8 cellular contexts compared by ENCODE assay signal in the genomic region with DNA sequence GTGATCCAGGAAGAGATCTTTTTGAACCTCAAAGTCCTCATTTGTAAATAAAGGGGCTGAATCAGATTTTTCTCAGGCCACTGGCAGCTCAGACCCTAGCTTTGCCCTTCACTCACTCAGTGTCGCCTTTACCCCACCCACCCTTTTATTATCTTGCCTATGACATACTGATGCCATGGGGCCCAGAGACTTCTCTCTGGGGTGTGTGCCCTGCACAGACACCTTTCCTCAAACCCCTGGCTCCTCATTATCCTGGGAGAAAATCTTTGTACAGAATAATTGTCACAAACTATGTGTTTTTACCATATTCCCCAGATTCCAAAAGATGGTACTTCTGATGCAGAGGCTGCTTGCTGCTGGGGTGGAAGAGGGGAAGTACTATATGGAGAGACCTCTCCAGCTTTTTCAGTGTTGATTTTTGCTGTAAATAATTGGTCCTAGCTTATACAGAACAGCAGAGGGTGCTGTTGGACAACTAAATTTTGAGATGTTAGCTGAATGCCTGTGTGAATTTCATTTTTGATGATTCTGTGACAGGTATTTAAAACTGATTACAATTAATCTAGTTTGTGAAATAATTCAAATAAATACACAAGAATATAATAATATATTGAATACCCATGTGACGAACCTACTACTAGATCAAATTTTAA.
DNase-seq lines count a peak whose midpoint lies in the region; ATAC-seq and TF ChIP-seq lines count a peak whose summit lies in the region.

No MANE protein-coding gene starts in this region.

- CTCF ChIA-PET in RWPE1 (lab: Yijun Ruan, JAX) = interaction anchor here (0.6 to 1.2 kb wide), 8 partner anchors 11 to 370 kb away, joined by 3 to 4 read pairs (median 3); partner anchors contain the start of gene MUCL1

- in situ Hi-C loops in KBM-7 (cut with MboI; ENCODE audit: low pct_unique_long_range_greater_than_20kb, low sequenced_read_pairs) = no loop called here

- peak; percentile 53 for TF ChIP-seq CTCF in GM12873 (IDR thresholded peaks at IDR 0.05; ENCODE audit: insufficient read depth, low read depth, low read length, missing control alignments)
- TF ChIP-seq CTCF in RWPE1 (conservative IDR thresholded peaks at IDR 0.05; ENCODE audit: low read depth) = peak; percentile 67
- peak; percentile 57 for TF ChIP-seq CTCF in epithelial cell of esophagus (IDR thresholded peaks at IDR 0.05; ENCODE audit: insufficient read depth, low read depth, low read length, missing control alignments)

- no peak overlapping the region for H3K27ac ChIP-seq in RWPE1

- ATAC-seq in GM18870 (IDR thresholded peaks at IDR 0.05; ENCODE audit: unreplicated experiment) (no peak), GM21381 (IDR thresholded peaks at IDR 0.05; ENCODE audit: unreplicated experiment) (no peak)

- POLR2A ChIA-PET in RWPE1 (lab: Yijun Ruan, JAX; ENCODE audit: low non-redundant PET) = interaction anchor here (0.5 kb wide), 1 partner anchor 64 kb away, joined by 4 read pairs; no protein-coding TSS in a partner anchor

- DNase-seq in AG08395 (ENCODE audit: low spot score) (peak; percentile 45), KBM-7 (peak; percentile 69), RWPE1 (ENCODE audit: low spot score) (peak; percentile 61), epithelial cell of esophagus (ENCODE audit: low read depth) (peak; percentile 66), non-pigmented ciliary epithelial cell (ENCODE audit: low read depth) (peak; percentile 8)

- H3K4me3 ChIP-seq in epithelial cell of esophagus (ENCODE audit: low read length) = no peak overlapping the region

Comparison
In these comparisons a context has a peak if more than half of its experiments do, and no peak if none do; other contexts are left out.
1. DNase-seq: peak in every context shown above with its lines; median percentile 69 in KBM-7; 66 in epithelial cell of esophagus; 61 in RWPE1; 45 in AG08395; 8 in non-pigmented ciliary epithelial cell.